In genomic region chr11:99584822-99585221, GRCh38 we compare ENCODE assay signal across 21 cellular contexts.
"Had no signal": no experiment of that assay in that cellular context is flagged by ENCODE, and none has a peak within 500 bp of the region (broad histone marks: within the 10 kb centered on the region; RNA-seq: fewer than 3 reads in every experiment).

No MANE protein-coding gene starts in this region.

- H3K36me3 ChIP-seq: gastroesophageal sphincter, heart left ventricle, prostate gland, spleen, thoracic aorta, tibial nerve, upper lobe of right lung, uterus had no signal

- H3K9me3 ChIP-seq: prostate gland, thoracic aorta, tibial nerve, upper lobe of right lung, uterus had no signal

- H2AFZ ChIP-seq: hepatocyte had no signal

- H3K27ac ChIP-seq: gastroesophageal sphincter, heart left ventricle, hepatocyte, prostate gland, skin epidermis, spleen, thoracic aorta, tibial nerve, upper lobe of right lung, uterus had no signal

- H3K4me2 ChIP-seq: hepatocyte had no signal

- ATAC-seq: effector memory CD8-positive, alpha-beta T cell; gastroesophageal sphincter; heart left ventricle; left lobe of liver; naive thymus-derived CD8-positive, alpha-beta T cell; right cardiac atrium; stimulated activated naive B cell treated with anti-CD40 and anti-IgM and Interleukin-4, amounts not matched to agents 10 μg/mL and 1 μg/mL and 100 μg/mL, for 72 hours; upper lobe of right lung had no signal

- DNase-seq: cortex of kidney; effector memory CD8-positive, alpha-beta T cell; foreskin fibroblast; heart left ventricle; kidney; naive thymus-derived CD8-positive, alpha-beta T cell; nephron progenitor cell; nucleus accumbens; right cardiac atrium; spleen; stimulated activated CD4-positive, alpha-beta T cell treated with anti-CD3 and anti-CD28 coated beads, Interleukin-4, amount 100 ng/mL, for 4 hours; stimulated activated naive B cell treated with anti-CD40 and anti-IgM and Interleukin-4, amounts not matched to agents 10 μg/mL and 1 μg/mL and 100 μg/mL, for 72 hours; upper lobe of right lung; uterus had no signal

- H3K4me3 ChIP-seq: gastroesophageal sphincter, heart left ventricle, hepatocyte, prostate gland, skin epidermis, spleen, thoracic aorta, tibial nerve, upper lobe of right lung, uterus had no signal

- H3K79me2 ChIP-seq: hepatocyte had no signal

- H3K27me3 ChIP-seq: gastroesophageal sphincter, heart left ventricle, hepatocyte, spleen, tibial nerve, upper lobe of right lung, uterus had no signal

- H3K4me1 ChIP-seq: gastroesophageal sphincter, heart left ventricle, prostate gland, spleen, upper lobe of right lung, uterus had no signal
